ENCODE assay signal across 2 cellular contexts in genomic region chr7:1219516-1219915, GRCh38.
TF ChIP-seq lines count a peak whose summit lies in the region.

No MANE protein-coding gene starts in this region.

TF ChIP-seq in HCT116, 20 proteins besides CTCF, POLR2A, EP300 and RAD21 (continued from another document):
- TF ChIP-seq REST (IDR thresholded peaks at IDR 0.05; ENCODE audit: low read depth) (no peak), EGR1 (IDR thresholded peaks at IDR 0.05; ENCODE audit: low read depth) (no peak), FOSL1 (IDR thresholded peaks at IDR 0.05; ENCODE audit: low read depth) (no peak), CBX3 (IDR thresholded peaks at IDR 0.05; ENCODE audit: low read depth) (no peak), ZFX (IDR thresholded peaks at IDR 0.05) (no peak), EZH2phosphoT487 (IDR thresholded peaks at IDR 0.05; ENCODE audit: borderline replicate concordance) (no peak), POLR2AphosphoS5 (IDR thresholded peaks at IDR 0.05; ENCODE audit: low read depth, low read length) (no peak), SP1 (IDR thresholded peaks at IDR 0.05; ENCODE audit: low read depth) (no peak), ATF3 (IDR thresholded peaks at IDR 0.05) (no peak), SRF (IDR thresholded peaks at IDR 0.05; ENCODE audit: low read depth) (no peak), ELF1 (IDR thresholded peaks at IDR 0.05; ENCODE audit: borderline replicate concordance, low read depth) (no peak), YY1 (IDR thresholded peaks at IDR 0.05; ENCODE audit: extremely low read depth, insufficient replicate concordance, low read depth, low read length) (no peak), JUND (IDR thresholded peaks at IDR 0.05) (no peak), ZNF274 (IDR thresholded peaks at IDR 0.05; ENCODE audit: low read depth, low read length) (no peak), ZBTB33 (IDR thresholded peaks at IDR 0.05; ENCODE audit: extremely low read depth, insufficient replicate concordance, low read length) (no peak)

TF ChIP-seq in SK-N-SH treated with all-trans-retinoic acid at 6 μM for 48 hours, 23 proteins besides CTCF, POLR2A, EP300 and RAD21 (continued from another document):
- TF ChIP-seq TSHZ2 (CRISPR knock-in tag; IDR thresholded peaks at IDR 0.05) (no peak), ZNF8 (CRISPR knock-in tag; IDR thresholded peaks at IDR 0.05) (no peak)
